In genomic region chr2:127408004-127408806, GRCh38 we compare ENCODE assay signal across 8 cellular contexts. TPM values are rescaled to one million over a fixed set of nuclear protein-coding genes. Genes with fewer than 3 reads are reported as not detected.
DNase-seq lines count a peak whose midpoint lies in the region; ATAC-seq and TF ChIP-seq lines count a peak whose summit lies in the region.

No MANE protein-coding gene starts in this region.

- H3K27ac ChIP-seq in CD4-positive, alpha-beta T cell (ENCODE audit: low read depth, low read length), result no peak overlapping the region
- H3K27ac ChIP-seq in Peyer's patch, result peak overlapping the region; percentile 77 to 96 (median 80)
- H3K27ac ChIP-seq in naive thymus-derived CD4-positive, alpha-beta T cell (ENCODE audit: low read depth, low read length), result no peak overlapping the region

- H3K4me1 Mint-ChIP-seq in CD4-positive, alpha-beta T cell (ENCODE audit: low read depth), result peaks cover 13% of the 10 kb centered on the region
- peaks cover 4 to 26% (median 12%) of the 10 kb centered on the region in 7 donors for H3K4me1 Mint-ChIP-seq in naive thymus-derived CD4-positive, alpha-beta T cell

- CTCF ChIA-PET in CD4-positive, alpha-beta T cell (lab: Charles Lee), result interaction anchor here (1.0 to 2.0 kb wide), 2 partner anchors 8 to 9 kb away, joined by 4 to 9 read pairs; no protein-coding TSS in a partner anchor
- CTCF ChIA-PET in naive thymus-derived CD4-positive, alpha-beta T cell (lab: Charles Lee), result no interaction called here

- no peak for TF ChIP-seq CTCF in CD4-positive, alpha-beta T cell (IDR thresholded peaks at IDR 0.05)
- peak in 2 of 6 experiments; percentile 14 to 31 for TF ChIP-seq CTCF in Peyer's patch (IDR thresholded peaks at IDR 0.05)

- H3K36me3 Mint-ChIP-seq in CD4-positive, alpha-beta T cell (ENCODE audit: low read depth), result no peaks in the 10 kb centered on the region
- H3K36me3 Mint-ChIP-seq in naive thymus-derived CD4-positive, alpha-beta T cell, result peaks cover 0 to 6% (median 0%) of the 10 kb centered on the region in 5 donors

- H3K9me3 Mint-ChIP-seq in CD4-positive, alpha-beta T cell, result peaks cover 3% of the 10 kb centered on the region
- H3K9me3 Mint-ChIP-seq in naive thymus-derived CD4-positive, alpha-beta T cell, result no peaks in the 10 kb centered on the region

- ATAC-seq in CD4-positive, alpha-beta T cell (ENCODE audit: poor library complexity), result peak; percentile 85
- ATAC-seq in GM21367 (IDR thresholded peaks at IDR 0.05; ENCODE audit: unreplicated experiment), result peak; percentile 78
- peak; percentile 92 for ATAC-seq in naive thymus-derived CD4-positive, alpha-beta T cell

- peak; percentile 74 to 96 (median 88) for DNase-seq in CD4-positive, alpha-beta T cell
- DNase-seq in HuH-7 (ENCODE audit: low spot score) (peak; percentile 88), Peyer's patch (peak; percentile 74 to 96 (median 94)), fibroblast of gingiva (ENCODE audit: low read depth) (peak; percentile 83)
- DNase-seq in activated T-helper 1 cell treated with anti-CD3 and anti-CD28 coated beads, Interleukin-2, amount 50 U/mL, for 16 hours (ENCODE audit: low read depth in 1 of 2, low spot score in 1 of 2), result peak; percentile 82 to 88
- DNase-seq in naive thymus-derived CD4-positive, alpha-beta T cell, result peak; percentile 46 to 92 (median 64)
- DNase-seq in stimulated activated CD8-positive, alpha-beta memory T cell treated with anti-CD3 and anti-CD28 coated beads, Interleukin-7, amount 100 ng/mL, for 48 hours (ENCODE audit: extremely low read depth in 1 of 2, low read depth in 1 of 2), result peak; percentile 77 to 86

- H3K9me3 ChIP-seq in CD4-positive, alpha-beta T cell (ENCODE audit: control insufficient read depth, low read length), result no peaks in the 10 kb centered on the region
- H3K9me3 ChIP-seq in Peyer's patch, result no peaks in the 10 kb centered on the region
- H3K9me3 ChIP-seq in naive thymus-derived CD4-positive, alpha-beta T cell (ENCODE audit: control insufficient read depth in 2 of 3, low read length in 3 of 3), result no peaks in the 10 kb centered on the region

- intact Hi-C loops in CD4-positive, alpha-beta T cell (cut with DNase I, micrococcal nuclease), result no loop called here
- intact Hi-C loops in naive thymus-derived CD4-positive, alpha-beta T cell (cut with micrococcal nuclease), result loop anchor here (1.0 kb wide), 1 partner anchor 20 kb away; no protein-coding TSS in a partner anchor

- H3K36me3 ChIP-seq in Peyer's patch, result no peaks in the 10 kb centered on the region
- no peaks in the 10 kb centered on the region for H3K36me3 ChIP-seq in naive thymus-derived CD4-positive, alpha-beta T cell (ENCODE audit: control insufficient read depth in 2 of 3, insufficient read depth in 3 of 3, low read length in 3 of 3)

- POLR2A ChIA-PET in CD4-positive, alpha-beta T cell (lab: Charles Lee), result interaction anchor here (1.3 kb wide), 1 partner anchor 118 kb away, joined by 5 read pairs; the partner anchor contains the start of gene IWS1
- POLR2A ChIA-PET in naive thymus-derived CD4-positive, alpha-beta T cell (lab: Charles Lee), result no interaction called here

- TF ChIP-seq POLR2A in Peyer's patch (IDR thresholded peaks at IDR 0.05), result peak; percentile 30 to 77

- H3K27me3 ChIP-seq in CD4-positive, alpha-beta T cell (ENCODE audit: control insufficient read depth, insufficient read depth, low read length), result no peaks in the 10 kb centered on the region
- H3K27me3 ChIP-seq in Peyer's patch, result no peaks in the 10 kb centered on the region
- H3K27me3 ChIP-seq in naive thymus-derived CD4-positive, alpha-beta T cell (ENCODE audit: control insufficient read depth in 2 of 2, insufficient read depth in 2 of 2, low read length in 2 of 2), result no peaks in the 10 kb centered on the region

- peak overlapping the region; percentile 80 for H3K4me3 Mint-ChIP-seq in CD4-positive, alpha-beta T cell
- peak overlapping the region; percentile 61 to 87 (median 74) for H3K4me3 Mint-ChIP-seq in naive thymus-derived CD4-positive, alpha-beta T cell

- no peak overlapping the region for H3K27ac Mint-ChIP-seq in CD4-positive, alpha-beta T cell
- H3K27ac Mint-ChIP-seq in naive thymus-derived CD4-positive, alpha-beta T cell, result peak overlapping the region in 3 of 9 donors; percentile 48 to 83 (median 58)

- peaks cover 5 to 35% (median 9%) of the 10 kb centered on the region in 4 donors for H3K4me1 ChIP-seq in Peyer's patch
- H3K4me1 ChIP-seq in naive thymus-derived CD4-positive, alpha-beta T cell (ENCODE audit: control insufficient read depth in 2 of 2, insufficient read depth in 2 of 2, low read length in 2 of 2), result no peaks in the 10 kb centered on the region

- no peaks in the 10 kb centered on the region for H3K27me3 Mint-ChIP-seq in CD4-positive, alpha-beta T cell
- H3K27me3 Mint-ChIP-seq in naive thymus-derived CD4-positive, alpha-beta T cell, result peaks cover 0 to 10% (median 0%) of the 10 kb centered on the region in 5 donors

- peak overlapping the region; percentile 39 to 65 (median 52) for H3K4me3 ChIP-seq in Peyer's patch
- H3K4me3 ChIP-seq in naive thymus-derived CD4-positive, alpha-beta T cell (ENCODE audit: low read length), result peak overlapping the region; percentile 36

RNA-seq across cellular contexts. Expression of gene PROC, which starts 10.0 kb away (rescaled TPM):
- total RNA-seq in CD4-positive, alpha-beta T cell, result under 1 TPM in 1 of 2 experiments, not detected in 1; 0.28 TPM
- total RNA-seq in Peyer's patch, result 1 to 10 TPM in 3 of 4 donors, not detected in 1; 1.3 to 6.3 (median 1.6) TPM
- total RNA-seq in naive thymus-derived CD4-positive, alpha-beta T cell, result under 1 TPM in 1 of 5 experiments, not detected in 4; 0.64 TPM
- polyA plus RNA-seq in naive thymus-derived CD4-positive, alpha-beta T cell, result not detected

RNA-seq across cellular contexts. Expression of gene MAP3K2, which starts 20.4 kb away (rescaled TPM):
- 100 to 1,000 TPM; 103 to 105 TPM for total RNA-seq in CD4-positive, alpha-beta T cell
- 10 to 100 TPM; 38.8 to 70.2 (median 52.0) TPM for total RNA-seq in Peyer's patch
- 100 to 1,000 TPM in 1 of 5 experiments, 10 to 100 TPM in 4; 60.5 to 111 (median 84.5) TPM for total RNA-seq in naive thymus-derived CD4-positive, alpha-beta T cell
- polyA plus RNA-seq in naive thymus-derived CD4-positive, alpha-beta T cell, result 10 to 100 TPM; 41.3 to 56.5 TPM

Comparison
In these comparisons a context has a peak if more than half of its experiments do, and no peak if none do; other contexts are left out.
1. H3K27ac ChIP-seq: peak in Peyer's patch (4 of 4); none in CD4-positive, alpha-beta T cell (single experiment) and naive thymus-derived CD4-positive, alpha-beta T cell (single experiment).
2. intact Hi-C loops: an anchor here in naive thymus-derived CD4-positive, alpha-beta T cell (1.0 kb wide); none called in CD4-positive, alpha-beta T cell.
3. Peak in every context shown above with its lines, with median percentiles within 50 percentile points of each other: ATAC-seq and DNase-seq.